Comparison of ENCODE assay signal across 21 cellular contexts in the genomic region with DNA sequence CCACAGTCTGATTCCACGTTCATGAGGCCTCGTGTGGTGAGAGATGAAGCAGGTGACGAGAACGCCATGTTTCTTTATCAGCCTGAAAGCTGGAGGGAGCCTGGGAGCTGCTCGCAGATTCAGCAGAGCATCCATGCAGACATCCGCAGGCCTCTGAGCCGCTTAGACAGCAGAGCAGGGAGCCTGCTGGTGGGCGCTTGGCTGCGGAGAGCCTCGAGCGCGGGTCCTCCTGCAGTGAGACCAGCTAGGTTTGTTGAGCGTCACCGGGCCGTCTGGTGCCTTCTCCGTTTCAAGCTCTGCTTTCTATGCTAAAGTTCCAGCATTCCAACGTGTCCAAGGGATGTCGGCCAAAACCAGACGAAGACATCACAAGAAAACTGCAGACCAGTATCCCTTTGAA.
"Had no signal": no experiment of that assay in that cellular context is flagged by ENCODE, and none has a peak within 500 bp of the region (broad histone marks: within the 10 kb centered on the region; RNA-seq: fewer than 3 reads in every experiment).

No MANE protein-coding gene starts in this region.

- FAIRE-seq: pancreas had no signal

- H3K27me3 Mint-ChIP-seq: naive thymus-derived CD4-positive, alpha-beta T cell; natural killer cell treated with Interleukin-12 subunit alpha and Interleukin-12 subunit beta and Interleukin-15 and Interleukin-18, amount 100 ng/mL, for 72 hours; stimulated activated naive CD8-positive, alpha-beta T cell treated with anti-CD3 and anti-CD28 coated beads, Interleukin-15, amount 100 ng/mL, for 72 hours; type B pancreatic cell had no signal

- DNase-seq: islet precursor cell; left ventricle myocardium inferior; midbrain; mucosa of descending colon; naive thymus-derived CD4-positive, alpha-beta T cell; nucleus accumbens; pancreas; retina; right cardiac atrium; stimulated activated CD4-positive, alpha-beta T cell treated with anti-CD3 and anti-CD28 coated beads, Interleukin-12 subunit alpha, Interleukin-12 subunit beta, amount 100 ng/mL, for 4 hours; stimulated activated CD4-positive, alpha-beta T cell treated with anti-CD3 and anti-CD28 coated beads, Interleukin-15, amount 100 ng/mL, for 24 hours; stimulated activated CD4-positive, alpha-beta T cell treated with anti-CD3 and anti-CD28 coated beads, Interleukin-2, amount 100 ng/mL, for 24 hours; stimulated activated CD4-positive, alpha-beta T cell treated with anti-CD3 and anti-CD28 coated beads, Interleukin-4, amount 100 ng/mL, for 1 hour; stimulated activated naive CD4-positive, alpha-beta T cell treated with Interleukin-2 at 50 U/mL for 16 hours; stimulated activated naive CD8-positive, alpha-beta T cell treated with anti-CD3 and anti-CD28 coated beads, Interleukin-15, amount 100 ng/mL, for 72 hours; substantia nigra; uterus had no signal

- H3K4me3 Mint-ChIP-seq: naive thymus-derived CD4-positive, alpha-beta T cell; natural killer cell treated with Interleukin-12 subunit alpha and Interleukin-12 subunit beta and Interleukin-15 and Interleukin-18, amount 100 ng/mL, for 72 hours; neural crest cell; stimulated activated naive CD8-positive, alpha-beta T cell treated with anti-CD3 and anti-CD28 coated beads, Interleukin-15, amount 100 ng/mL, for 72 hours; type B pancreatic cell had no signal

- ATAC-seq: mucosa of descending colon; naive thymus-derived CD4-positive, alpha-beta T cell; natural killer cell treated with Interleukin-12 subunit alpha and Interleukin-12 subunit beta and Interleukin-15 and Interleukin-18, amount 100 ng/mL, for 72 hours; pancreas; right cardiac atrium; sciatic nerve; stimulated activated naive CD8-positive, alpha-beta T cell treated with anti-CD3 and anti-CD28 coated beads, Interleukin-15, amount 100 ng/mL, for 72 hours had no signal

- H3K4me1 Mint-ChIP-seq: neural crest cell; stimulated activated naive CD8-positive, alpha-beta T cell treated with anti-CD3 and anti-CD28 coated beads, Interleukin-15, amount 100 ng/mL, for 72 hours had no signal

- H3K27ac Mint-ChIP-seq: stimulated activated naive CD8-positive, alpha-beta T cell treated with anti-CD3 and anti-CD28 coated beads, Interleukin-15, amount 100 ng/mL, for 72 hours; type B pancreatic cell had no signal

- H3K9me3 Mint-ChIP-seq: naive thymus-derived CD4-positive, alpha-beta T cell; natural killer cell treated with Interleukin-12 subunit alpha and Interleukin-12 subunit beta and Interleukin-15 and Interleukin-18, amount 100 ng/mL, for 72 hours; neural crest cell; stimulated activated naive CD8-positive, alpha-beta T cell treated with anti-CD3 and anti-CD28 coated beads, Interleukin-15, amount 100 ng/mL, for 72 hours; type B pancreatic cell had no signal
